In the genomic region with DNA sequence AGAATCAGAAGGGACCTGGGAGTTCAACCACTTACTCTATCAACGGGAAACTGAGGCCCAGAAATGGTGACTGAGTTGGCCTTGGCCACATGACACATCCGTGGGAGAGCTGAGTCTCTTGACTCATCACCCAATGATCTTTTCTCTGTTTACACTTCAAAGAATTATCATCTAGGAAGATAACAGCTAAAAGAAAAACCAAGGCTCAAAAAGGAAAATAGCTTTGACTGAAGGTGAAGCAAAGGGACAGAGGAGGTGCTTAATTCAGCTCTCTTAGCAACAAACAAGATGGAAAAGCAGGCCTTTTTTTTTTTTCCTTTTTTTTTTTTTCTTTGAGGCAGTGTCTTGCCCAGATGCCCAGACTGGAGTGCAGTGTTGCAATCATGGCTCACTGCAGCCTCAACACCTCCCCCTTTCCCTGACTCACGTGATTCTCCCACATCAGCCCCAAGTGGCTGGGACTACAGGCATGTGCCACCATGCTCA, we compare ENCODE assay signal across 10 cellular contexts. TPM values are rescaled to one million over a fixed set of nuclear protein-coding genes. Genes with fewer than 3 reads are reported as not detected.
A peak's percentile ranks its signal among the peaks of the same experiment; 100 is the strongest.
DNase-seq lines count a peak whose midpoint lies in the region; ATAC-seq and TF ChIP-seq lines count a peak whose summit lies in the region.
"Had no signal": no experiment of that assay in that cellular context is flagged by ENCODE, and none has a peak within 500 bp of the region (broad histone marks: within the 10 kb centered on the region; RNA-seq: fewer than 3 reads in every experiment).

No MANE protein-coding gene starts in this region.

- ATAC-seq in activated CD8-positive, alpha-beta memory T cell treated with anti-CD3 and anti-CD28 coated beads, Interleukin-2, amount 10 ng/mL, durations not matched to agents 7 days and 5 days: no peak
- ATAC-seq in left ventricle myocardium superior (peak; percentile 53), GM21619 (IDR thresholded peaks at IDR 0.05; ENCODE audit: unreplicated experiment) (no peak), mucosa of descending colon (no peak)

- CTCF ChIA-PET in activated CD8-positive, alpha-beta memory T cell treated with anti-CD3 and anti-CD28 coated beads, Interleukin-2, amount 10 ng/mL, durations not matched to agents 7 days and 5 days (lab: Charles Lee): interaction anchor here (2.7 kb wide), 1 partner anchor 14 kb away, joined by 17 read pairs; no protein-coding TSS in a partner anchor

- peak overlapping the region; percentile 64 for H3K27ac Mint-ChIP-seq in activated CD8-positive, alpha-beta memory T cell treated with anti-CD3 and anti-CD28 coated beads, Interleukin-2, amount 10 ng/mL, durations not matched to agents 7 days and 5 days

- no peak overlapping the region for H3K9ac ChIP-seq in adipocyte (ENCODE audit: low read length)

- peaks cover 44% of the 10 kb centered on the region for H3K36me3 ChIP-seq in adipocyte (ENCODE audit: control insufficient read depth, insufficient read depth, low read length, severe bottlenecking)
- H3K36me3 ChIP-seq in mucosa of descending colon (ENCODE audit: low read depth): no peaks in the 10 kb centered on the region

- H3K9me3 Mint-ChIP-seq in activated CD8-positive, alpha-beta memory T cell treated with anti-CD3 and anti-CD28 coated beads, Interleukin-2, amount 10 ng/mL, durations not matched to agents 7 days and 5 days (ENCODE audit: low read depth): no peaks in the 10 kb centered on the region

- no peak overlapping the region for H3K4me3 Mint-ChIP-seq in activated CD8-positive, alpha-beta memory T cell treated with anti-CD3 and anti-CD28 coated beads, Interleukin-2, amount 10 ng/mL, durations not matched to agents 7 days and 5 days

- peaks cover 34% of the 10 kb centered on the region for H3K36me3 Mint-ChIP-seq in activated CD8-positive, alpha-beta memory T cell treated with anti-CD3 and anti-CD28 coated beads, Interleukin-2, amount 10 ng/mL, durations not matched to agents 7 days and 5 days

- TF ChIP-seq CTCF in mucosa of descending colon (IDR thresholded peaks at IDR 0.05): no peak

- peaks cover 7% of the 10 kb centered on the region for H3K4me1 Mint-ChIP-seq in activated CD8-positive, alpha-beta memory T cell treated with anti-CD3 and anti-CD28 coated beads, Interleukin-2, amount 10 ng/mL, durations not matched to agents 7 days and 5 days

- no peaks in the 10 kb centered on the region for H3K27me3 Mint-ChIP-seq in activated CD8-positive, alpha-beta memory T cell treated with anti-CD3 and anti-CD28 coated beads, Interleukin-2, amount 10 ng/mL, durations not matched to agents 7 days and 5 days

- intact Hi-C loops in left ventricle myocardium superior (cut with micrococcal nuclease) (loop anchor here (10.0 kb wide), 1 partner anchor 258 kb away; no protein-coding TSS in a partner anchor), mucosa of descending colon (cut with DNase I, micrococcal nuclease) (no loop called here)

- H3K9me3 ChIP-seq in adipocyte (ENCODE audit: control insufficient read depth, low read length): peaks cover 10% of the 10 kb centered on the region
- no peaks in the 10 kb centered on the region for H3K9me3 ChIP-seq in mucosa of descending colon

- peak overlapping the region; percentile 17 for H3K27ac ChIP-seq in temporal lobe (ENCODE audit: low read depth, low read length)
- H3K27ac ChIP-seq: cardiac muscle cell had no signal

- no peaks in the 10 kb centered on the region for H3K27me3 ChIP-seq in adipocyte (replicated peaks; ENCODE audit: control insufficient read depth, insufficient read depth, low read length)
- H3K27me3 ChIP-seq: cardiac muscle cell had no signal

- H3K4me3 ChIP-seq in adipocyte (ENCODE audit: low read length) (peak overlapping the region; percentile 40), mucosa of descending colon (no peak overlapping the region)
- H3K4me3 ChIP-seq: cardiac muscle cell, skin epidermis had no signal

- DNase-seq in activated CD8-positive, alpha-beta memory T cell treated with anti-CD3 and anti-CD28 coated beads, Interleukin-2, amount 10 ng/mL, durations not matched to agents 7 days and 5 days: no peak
- DNase-seq in activated CD8-positive, alpha-beta memory T cell treated with anti-CD3 and anti-CD28 coated beads, Interleukin-2, amount 50 U/mL, for 48 hours: no peak
- DNase-seq in adipocyte (ENCODE audit: low read depth) (peak; percentile 64), left ventricle myocardium superior (no peak), NCI-H2029 treated with DMSO at 0.1 percent for 48 hours (lab: John Stamatoyannopoulos, UW) (no peak), mucosa of descending colon (no peak)

- H3K4me1 ChIP-seq in adipocyte (ENCODE audit: control insufficient read depth, insufficient read depth, low read length): peaks cover 21% of the 10 kb centered on the region
- H3K4me1 ChIP-seq in mucosa of descending colon (ENCODE audit: low read depth): no peaks in the 10 kb centered on the region

RNA-seq across cellular contexts. Expression of gene ERCC4, which starts 16.7 kb away (rescaled TPM):
- 10 to 100 TPM; 12.6 to 13.1 TPM for total RNA-seq in activated CD8-positive, alpha-beta memory T cell treated with anti-CD3 and anti-CD28 coated beads, Interleukin-2, amount 10 ng/mL, durations not matched to agents 7 days and 5 days
- total RNA-seq in left ventricle myocardium superior (7.3 TPM), temporal lobe (10.8 TPM), mucosa of descending colon (1 to 10 TPM; 5.9 to 8.7 (median 7.1) TPM)
